Comparison of ENCODE assay signal across 26 cellular contexts in the genomic region with DNA sequence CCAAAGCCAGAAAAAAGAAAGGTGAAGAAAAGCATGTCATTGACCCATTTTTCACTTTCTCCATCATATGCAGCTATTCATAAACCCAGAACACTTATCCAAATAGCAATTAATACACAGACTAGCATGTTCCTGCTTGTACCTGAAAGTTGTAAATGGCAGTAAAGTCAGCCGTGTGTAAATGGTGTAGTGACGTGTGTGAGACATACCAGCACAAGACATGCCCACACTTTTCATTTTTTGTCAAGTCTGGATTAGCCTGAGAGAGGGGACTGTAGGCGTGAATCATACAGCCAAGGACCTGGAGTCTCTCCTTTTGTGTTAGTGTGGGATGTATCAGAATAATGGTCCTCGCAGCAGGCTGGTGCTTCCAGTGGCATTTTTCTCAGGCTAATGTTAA.
A peak's percentile ranks its signal among the peaks of the same experiment; 100 is the strongest.
DNase-seq lines count a peak whose midpoint lies in the region; ATAC-seq and TF ChIP-seq lines count a peak whose summit lies in the region.
"Had no signal": no experiment of that assay in that cellular context is flagged by ENCODE, and none has a peak within 500 bp of the region (broad histone marks: within the 10 kb centered on the region; RNA-seq: fewer than 3 reads in every experiment).

No MANE protein-coding gene starts in this region.

- 91% methylated on average over 4 of the region's 4 CpGs for WGBS in thymus

- peak; percentile 98 for ATAC-seq in foreskin keratinocyte
- ATAC-seq: activated CD4-positive, alpha-beta T cell treated with anti-CD3 and anti-CD28 coated beads for 36 hours; activated CD8-positive, alpha-beta T cell treated with anti-CD3 and anti-CD28 coated beads, Interleukin-2, amount 10 ng/mL, durations not matched to agents 7 days and 5 days; left lung had no signal

- no peaks in the 10 kb centered on the region for H3K36me3 Mint-ChIP-seq in MCF 10A (ENCODE audit: insufficient read depth, unreplicated experiment)
- H3K36me3 Mint-ChIP-seq: activated naive CD4-positive, alpha-beta T cell treated with anti-CD3 and anti-CD28 coated beads, Interleukin-2, amount 10 ng/mL, durations not matched to agents 7 days and 5 days had no signal

- H3K27me3 ChIP-seq in foreskin keratinocyte (no peaks in the 10 kb centered on the region), thymus (ENCODE audit: control insufficient read depth, insufficient read depth) (no peaks in the 10 kb centered on the region)
- H3K27me3 ChIP-seq: adrenal gland, BE2C, left lung, pancreas, SJCRH30 had no signal

- POLR2A ChIA-PET in MCF 10A (lab: Yijun Ruan, JAX), result interaction anchor here (0.6 to 2.2 kb wide), 12 partner anchors 9 to 489 kb away, joined by 3 to 21 read pairs (median 4); partner anchors contain the start of gene BTBD10

- H3K36me3 ChIP-seq in thymus (ENCODE audit: control insufficient read depth, insufficient read depth), result no peaks in the 10 kb centered on the region
- H3K36me3 ChIP-seq: adrenal gland, BE2C, HAP-1, left lung, pancreas, SJCRH30, thoracic aorta had no signal

- TF ChIP-seq CTCF in MCF 10A (IDR thresholded peaks at IDR 0.05; ENCODE audit: unreplicated experiment) (no peak), foreskin keratinocyte (conservative IDR thresholded peaks at IDR 0.05) (no peak)

- peak overlapping the region; percentile 63 for H3K27ac Mint-ChIP-seq in MCF 10A (ENCODE audit: low read depth, unreplicated experiment)
- H3K27ac Mint-ChIP-seq: activated CD4-positive, alpha-beta T cell treated with anti-CD3 and anti-CD28 coated beads for 36 hours; activated CD8-positive, alpha-beta T cell treated with anti-CD3 and anti-CD28 coated beads, Interleukin-2, amount 10 ng/mL, durations not matched to agents 7 days and 5 days; activated naive CD4-positive, alpha-beta T cell treated with anti-CD3 and anti-CD28 coated beads, Interleukin-2, amount 10 ng/mL, durations not matched to agents 7 days and 5 days; CD8-positive, alpha-beta memory T cell; stimulated activated naive CD8-positive, alpha-beta T cell treated with anti-CD3 and anti-CD28 coated beads, Interleukin-15, Interleukin-2, amounts not matched to agents 100 ng/mL and 50 ng/mL, for 24 hours had no signal

- H3K9me3 Mint-ChIP-seq in MCF 10A (ENCODE audit: unreplicated experiment), result peaks cover 3% of the 10 kb centered on the region
- H3K9me3 Mint-ChIP-seq: stimulated activated naive CD8-positive, alpha-beta T cell treated with anti-CD3 and anti-CD28 coated beads, Interleukin-15, Interleukin-2, amounts not matched to agents 100 ng/mL and 50 ng/mL, for 24 hours had no signal

- peak overlapping the region; percentile 98 for H3K27ac ChIP-seq in foreskin keratinocyte
- H3K27ac ChIP-seq in thymus (ENCODE audit: low read depth), result peak overlapping the region; percentile 64
- H3K27ac ChIP-seq: adrenal gland, left lung, pancreas, SJCRH30, thoracic aorta, VCaP had no signal

- no TSS peak for BruUV-seq in MCF 10A (replicated peaks; lab: Mats Ljungman, UMichigan)

- intact Hi-C loops in MCF 10A (cut with micrococcal nuclease), result no loop called here

- peaks cover 15% of the 10 kb centered on the region for H3K4me1 Mint-ChIP-seq in MCF 10A (ENCODE audit: insufficient read depth, unreplicated experiment)
- H3K4me1 Mint-ChIP-seq: activated CD4-positive, alpha-beta T cell treated with anti-CD3 and anti-CD28 coated beads for 36 hours; activated naive CD4-positive, alpha-beta T cell treated with anti-CD3 and anti-CD28 coated beads, Interleukin-2, amount 10 ng/mL, durations not matched to agents 7 days and 5 days; CD8-positive, alpha-beta memory T cell had no signal

- DNase-seq in NCI-H2227 (lab: John Stamatoyannopoulos, UW; ENCODE audit: unreplicated experiment) (peak; percentile 68), MCF 10A (ENCODE audit: unreplicated experiment) (peak; percentile 73), foreskin keratinocyte (peak; percentile 98 to 99), DMS153 treated with DMSO at 0.1 percent for 48 hours (lab: John Stamatoyannopoulos, UW; ENCODE audit: unreplicated experiment) (no peak), SW 1271 (lab: John Stamatoyannopoulos, UW) (no peak), NCI-H1092 treated with DMSO at 0.1 percent for 48 hours (lab: John Stamatoyannopoulos, UW) (no peak)
- DNase-seq: activated CD4-positive, alpha-beta T cell treated with anti-CD3 and anti-CD28 coated beads for 36 hours; activated CD8-positive, alpha-beta T cell treated with anti-CD3 and anti-CD28 coated beads, Interleukin-2, amount 10 ng/mL, durations not matched to agents 7 days and 5 days; activated naive CD4-positive, alpha-beta T cell treated with anti-CD3 and anti-CD28 coated beads, Interleukin-2, amount 10 ng/mL, durations not matched to agents 7 days and 5 days; adrenal gland; BE2C; CD8-positive, alpha-beta memory T cell; DMS 273 treated with DMSO at 0.1 percent for 48 hours; EL; left lung; mesenchymal stem cell; MV-4-11; pancreas; SJCRH30; stimulated activated CD4-positive, alpha-beta T cell treated with anti-CD3 and anti-CD28 coated beads, Interleukin-1b, Interleukin-23, amount 100 ng/mL, for 48 hours; T1000 had no signal

- no peak overlapping the region for H3K4me3 Mint-ChIP-seq in MCF 10A (ENCODE audit: unreplicated experiment)
- H3K4me3 Mint-ChIP-seq: activated CD4-positive, alpha-beta T cell treated with anti-CD3 and anti-CD28 coated beads for 36 hours; activated CD8-positive, alpha-beta T cell treated with anti-CD3 and anti-CD28 coated beads, Interleukin-2, amount 10 ng/mL, durations not matched to agents 7 days and 5 days; activated naive CD4-positive, alpha-beta T cell treated with anti-CD3 and anti-CD28 coated beads, Interleukin-2, amount 10 ng/mL, durations not matched to agents 7 days and 5 days; CD8-positive, alpha-beta memory T cell; stimulated activated naive CD8-positive, alpha-beta T cell treated with anti-CD3 and anti-CD28 coated beads, Interleukin-15, Interleukin-2, amounts not matched to agents 100 ng/mL and 50 ng/mL, for 24 hours had no signal

- H3K4me1 ChIP-seq in foreskin keratinocyte (peaks cover 19% of the 10 kb centered on the region), thymus (ENCODE audit: control insufficient read depth, insufficient read depth, low read length) (no peaks in the 10 kb centered on the region)
- H3K4me1 ChIP-seq: adrenal gland, BE2C, HAP-1, left lung, SJCRH30 had no signal

- no peak overlapping the region for H3K4me3 ChIP-seq in thymus (ENCODE audit: low read length)
- H3K4me3 ChIP-seq: adrenal gland, HAP-1, left lung, pancreas, SJCRH30, thoracic aorta had no signal

- H3K27me3 Mint-ChIP-seq in MCF 10A (ENCODE audit: insufficient read depth, unreplicated experiment), result no peaks in the 10 kb centered on the region
- H3K27me3 Mint-ChIP-seq: activated naive CD4-positive, alpha-beta T cell treated with anti-CD3 and anti-CD28 coated beads, Interleukin-2, amount 10 ng/mL, durations not matched to agents 7 days and 5 days had no signal

- CTCF ChIA-PET in MCF 10A (lab: Yijun Ruan, JAX), result interaction anchor here (1.0 to 1.5 kb wide), 3 partner anchors 12 to 197 kb away, joined by 3 to 4 read pairs (median 4); no protein-coding TSS in a partner anchor

- H3K9me3 ChIP-seq in thymus (ENCODE audit: control insufficient read depth), result no peaks in the 10 kb centered on the region
- H3K9me3 ChIP-seq: adrenal gland, BE2C, pancreas, SJCRH30 had no signal

Comparison
In these comparisons a context has a peak if more than half of its experiments do, and no peak if none do; other contexts are left out.
1. DNase-seq: peak in NCI-H2227 (single experiment), MCF 10A (single experiment) and foreskin keratinocyte (2 of 2); none in DMS153 treated with DMSO at 0.1 percent for 48 hours (single experiment), SW 1271 (0 of 2) and NCI-H1092 treated with DMSO at 0.1 percent for 48 hours (single experiment).